Comparison of ENCODE assay signal across 8 cellular contexts in the genomic region with DNA sequence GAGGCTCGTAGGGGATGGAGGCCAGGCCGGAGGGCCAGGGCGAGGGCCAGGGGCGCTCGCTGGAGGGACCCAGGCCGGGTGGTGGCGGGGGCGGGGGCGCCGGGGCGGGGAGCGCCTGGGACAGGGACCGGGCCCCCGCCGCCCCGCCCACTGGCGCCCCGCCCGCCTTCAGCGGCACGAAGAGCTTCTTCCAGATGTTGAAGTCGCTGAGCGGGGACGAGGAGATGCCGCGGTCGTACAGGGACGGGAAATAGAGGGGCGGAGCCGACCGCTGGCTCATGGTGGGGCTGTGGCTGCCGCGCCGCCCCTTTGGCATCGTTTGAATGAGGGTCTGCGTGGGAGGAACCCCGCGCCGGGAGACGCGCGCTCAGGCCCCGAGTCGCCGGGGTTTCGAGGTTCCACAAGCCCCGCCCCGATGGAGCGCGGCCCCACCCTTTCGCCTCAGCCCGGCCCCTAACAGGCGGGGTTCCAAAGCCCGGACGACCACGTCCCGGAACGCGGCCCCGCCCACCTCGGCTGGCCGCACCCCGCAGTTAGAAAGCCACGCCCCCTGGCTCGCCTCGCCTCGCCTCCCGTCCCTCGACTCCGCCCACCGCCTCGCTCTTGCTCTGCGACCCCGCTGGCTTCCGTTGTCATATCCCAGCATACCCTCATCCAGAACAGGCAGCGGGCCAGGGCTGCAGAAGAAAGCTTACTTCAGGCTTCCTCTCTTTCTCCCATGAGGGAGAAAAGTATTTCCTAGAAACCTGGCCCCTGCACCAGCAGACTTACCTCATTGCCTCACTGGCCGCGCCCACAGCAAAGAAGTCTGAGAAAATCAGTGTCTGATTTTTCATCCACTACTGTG. TPM values are rescaled to one million over a fixed set of nuclear protein-coding genes. Genes with fewer than 3 reads are reported as not detected.
DNase-seq lines count a peak whose midpoint lies in the region; ATAC-seq and TF ChIP-seq lines count a peak whose summit lies in the region.

A gene with protein sequence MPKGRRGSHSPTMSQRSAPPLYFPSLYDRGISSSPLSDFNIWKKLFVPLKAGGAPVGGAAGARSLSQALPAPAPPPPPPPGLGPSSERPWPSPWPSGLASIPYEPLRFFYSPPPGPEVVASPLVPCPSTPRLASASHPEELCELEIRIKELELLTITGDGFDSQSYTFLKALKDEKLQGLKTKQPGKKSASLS (minus strand): TSS at position 402 of the 847 bp plus-strand sequence. CDS start 86 bp downstream, at position 316.

- TF ChIP-seq CTCF in chondrocyte (IDR thresholded peaks at IDR 0.05), result no peak
- no peak for TF ChIP-seq CTCF in kidney epithelial cell (IDR thresholded peaks at IDR 0.05; ENCODE audit: insufficient read depth, low read length, poor library complexity, severe bottlenecking)

- H3K36me3 Mint-ChIP-seq in chondrocyte (ENCODE audit: low read depth), result no peaks in the 10 kb centered on the region

- TF ChIP-seq POLR2A in GM19099 (IDR thresholded peaks at IDR 0.05; ENCODE audit: extremely low read depth, insufficient read length, low read depth), result peak; percentile 34

- peak; percentile 8 to 34 for DNase-seq in AML-193 (lab: John Stamatoyannopoulos, UW)
- peak; percentile 88 for DNase-seq in NCI-H446 treated with DMSO at 0.1 percent for 48 hours (lab: John Stamatoyannopoulos, UW)
- peak; percentile 88 to 93 for DNase-seq in activated CD4-positive, alpha-beta T cell treated with anti-CD3 and anti-CD28 coated beads for 24 hours (ENCODE audit: low read depth in 2 of 2)
- DNase-seq in chondrocyte (ENCODE audit: low spot score), result peak; percentile 97
- DNase-seq in kidney epithelial cell (ENCODE audit: low read depth), result no peak
- DNase-seq in stimulated activated CD4-positive, alpha-beta T cell treated with anti-CD3 and anti-CD28 coated beads, Interleukin-15, amount 100 ng/mL, for 1 hour (ENCODE audit: low read depth in 1 of 2, low spot score in 1 of 2), result peak; percentile 90 to 91

- ATAC-seq in HG03378 (IDR thresholded peaks at IDR 0.05; ENCODE audit: unreplicated experiment), result peak; percentile 74

- no peaks in the 10 kb centered on the region for H3K27me3 Mint-ChIP-seq in chondrocyte (ENCODE audit: low read depth)

- H3K36me3 ChIP-seq in kidney epithelial cell (ENCODE audit: control insufficient read depth, insufficient read depth, low read length), result no peaks in the 10 kb centered on the region

- H3K4me1 Mint-ChIP-seq in chondrocyte (ENCODE audit: low read depth), result peaks cover 61% of the 10 kb centered on the region

- no peaks in the 10 kb centered on the region for H3K27me3 ChIP-seq in kidney epithelial cell (ENCODE audit: control insufficient read depth, insufficient read depth, low read length)

- peak within 1 kb of the TSS; percentile 50 for H3K4me3 ChIP-seq in kidney epithelial cell (ENCODE audit: low read depth, low read length)

- peak within 1 kb of the TSS; percentile 96 for H3K27ac Mint-ChIP-seq in chondrocyte (ENCODE audit: unreplicated experiment)

- H3K9me3 Mint-ChIP-seq in chondrocyte (ENCODE audit: low read depth), result no peaks in the 10 kb centered on the region

- H3K4me3 Mint-ChIP-seq in chondrocyte (ENCODE audit: unreplicated experiment), result peak within 1 kb of the TSS; percentile 79

RNA-seq across cellular contexts. Expression of the gene that starts here (rescaled TPM):
- total RNA-seq in chondrocyte (0.50 TPM in 1 of 3 replicates, not detected in the others), kidney epithelial cell (not detected in 2 replicates)

Comparison
In these comparisons a context has a peak if more than half of its experiments do, and no peak if none do; other contexts are left out.
1. Peak in DNase-seq in chondrocyte; RNA of the gene not detected or under 1 TPM.